In the genomic region with DNA sequence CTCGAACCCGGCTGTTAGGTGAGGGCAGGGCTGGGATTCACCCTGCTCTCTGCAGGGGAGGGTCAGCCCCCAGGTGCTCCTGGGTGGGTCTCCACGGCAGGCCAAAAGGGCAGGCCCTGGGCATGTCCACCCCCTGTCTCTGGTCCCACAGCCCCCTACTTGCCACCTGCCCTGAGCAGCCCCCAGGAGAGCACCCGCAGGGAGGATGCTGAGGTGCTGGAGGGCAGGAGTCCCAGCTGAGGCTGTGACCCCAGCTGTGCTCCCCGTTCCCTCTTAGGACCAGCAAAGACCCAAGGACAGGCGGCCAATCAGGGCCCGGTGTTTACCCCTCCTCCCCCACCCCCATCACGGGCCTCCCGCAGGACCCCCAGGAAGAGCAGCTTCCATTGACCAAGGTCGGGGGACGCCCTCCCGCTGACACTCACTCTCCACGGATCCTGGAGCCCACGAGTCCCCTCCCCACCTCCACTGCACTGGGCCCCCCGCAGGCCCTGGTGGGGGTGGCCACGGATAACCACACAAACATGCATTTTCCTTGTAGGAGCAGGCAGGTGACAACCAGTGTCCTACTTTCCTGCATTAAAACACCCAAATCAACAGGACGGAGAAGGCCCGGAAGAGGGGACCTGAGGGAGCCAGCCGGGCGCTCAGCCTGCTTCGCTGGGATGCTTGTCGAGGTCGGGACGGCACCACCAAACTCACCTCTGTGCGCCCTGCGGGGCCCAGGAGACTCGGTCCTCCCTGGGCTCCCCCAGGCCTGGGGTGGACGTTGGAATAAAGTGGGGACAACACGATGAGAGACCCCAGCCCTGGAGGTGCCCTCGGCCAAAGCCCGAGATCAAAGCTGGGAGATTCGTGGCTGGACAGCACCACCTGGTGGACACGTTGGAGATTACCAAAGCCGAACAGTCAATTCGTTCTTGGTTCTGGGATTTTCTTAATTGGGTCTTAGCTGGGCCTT, we compare ENCODE assay signal across 8 cellular contexts. TPM values are rescaled to one million over a fixed set of nuclear protein-coding genes. Genes with fewer than 3 reads are reported as not detected.
DNase-seq lines count a peak whose midpoint lies in the region; ATAC-seq and TF ChIP-seq lines count a peak whose summit lies in the region.

No MANE protein-coding gene starts in this region.

- POLR2A ChIA-PET in AG04449 (lab: Yijun Ruan, JAX), result no interaction called here

- H3K36me3 Mint-ChIP-seq in neural progenitor cell, result no peaks in the 10 kb centered on the region

- H3K27ac ChIP-seq in OCI-LY1 (ENCODE audit: low read depth, low read length, poor library complexity, severe bottlenecking) (no peak overlapping the region), esophagus squamous epithelium (no peak overlapping the region), neural progenitor cell (no peak overlapping the region), suprapubic skin (no peak overlapping the region)

- peaks cover 6% of the 10 kb centered on the region for H3K4me1 ChIP-seq in OCI-LY1 (ENCODE audit: insufficient read depth, low read length, severe bottlenecking)
- H3K4me1 ChIP-seq in esophagus squamous epithelium, result peaks cover 0 to 20% (median 4%) of the 10 kb centered on the region in 3 donors
- no peaks in the 10 kb centered on the region for H3K4me1 ChIP-seq in neural progenitor cell
- peaks cover 11% of the 10 kb centered on the region for H3K4me1 ChIP-seq in suprapubic skin

- peak; percentile 74 for TF ChIP-seq CTCF in AG04449 (IDR thresholded peaks at IDR 0.05; ENCODE audit: insufficient read depth, low read length, missing control alignments)
- TF ChIP-seq CTCF in OCI-LY1 (IDR thresholded peaks at IDR 0.05; ENCODE audit: low read length), result peak; percentile 66
- TF ChIP-seq CTCF in esophagus squamous epithelium (IDR thresholded peaks at IDR 0.05), result peak; percentile 55 to 86 (median 71)
- TF ChIP-seq CTCF in neural progenitor cell (IDR thresholded peaks at IDR 0.05), result peak; percentile 85
- peak; percentile 64 to 74 for TF ChIP-seq CTCF in suprapubic skin (IDR thresholded peaks at IDR 0.05)

- no peaks in the 10 kb centered on the region for H4K20me1 ChIP-seq in OCI-LY1 (ENCODE audit: insufficient read depth, low read length)
- H4K20me1 ChIP-seq in neural progenitor cell (ENCODE audit: low read depth), result no peaks in the 10 kb centered on the region

- ATAC-seq in GM18498 (IDR thresholded peaks at IDR 0.05; ENCODE audit: unreplicated experiment), result no peak

- H3K27me3 ChIP-seq in OCI-LY1 (ENCODE audit: insufficient read depth, low read length) (peaks cover 8% of the 10 kb centered on the region; the same call in 1 of the 2 replicates), esophagus squamous epithelium (peaks cover 0 to 46% (median 0%) of the 10 kb centered on the region in 4 donors), neural progenitor cell (no peaks in the 10 kb centered on the region), suprapubic skin (peaks cover 23% of the 10 kb centered on the region)

- H2AFZ ChIP-seq in OCI-LY1 (ENCODE audit: low read length) (no peak overlapping the region), neural progenitor cell (replicated peaks) (peak overlapping the region; percentile 75)

- H3K4me3 Mint-ChIP-seq in neural progenitor cell, result no peak overlapping the region

- H3K9me3 Mint-ChIP-seq in neural progenitor cell, result no peaks in the 10 kb centered on the region

- no peaks in the 10 kb centered on the region for H3K9me2 ChIP-seq in OCI-LY1 (ENCODE audit: low read depth, low read length)

- no peak for DNase-seq in AG04449 (ENCODE audit: low read depth, low spot score)
- DNase-seq in GM19238 (ENCODE audit: insufficient read length, low spot score), result peak; percentile 60
- DNase-seq in activated T-cell treated with anti-CD3 and anti-CD28 coated beads for 48 hours (ENCODE audit: low read depth), result peak; percentile 47
- DNase-seq in esophagus squamous epithelium (lab: John Stamatoyannopoulos, UW), result no peak
- peak; percentile 76 for DNase-seq in neural progenitor cell (ENCODE audit: low spot score)
- no peak for DNase-seq in suprapubic skin (ENCODE audit: low spot score in 2 of 2)

- no peak for TF ChIP-seq POLR2A in esophagus squamous epithelium (IDR thresholded peaks at IDR 0.05)
- no peak for TF ChIP-seq POLR2A in suprapubic skin (IDR thresholded peaks at IDR 0.05)

- TF ChIP-seq EP300 in suprapubic skin (IDR thresholded peaks at IDR 0.05), result no peak

- no peak overlapping the region for H3K9ac ChIP-seq in OCI-LY1 (ENCODE audit: low read length)
- H3K9ac ChIP-seq in neural progenitor cell, result no peak overlapping the region

- H3K4me3 ChIP-seq in AG04449 (ENCODE audit: low read depth, low read length) (peak overlapping the region; percentile 21), OCI-LY1 (ENCODE audit: low read depth, low read length, poor library complexity, severe bottlenecking) (no peak overlapping the region), esophagus squamous epithelium (peak overlapping the region in 1 of 4 donors; percentile 24), neural progenitor cell (no peak overlapping the region), suprapubic skin (no peak overlapping the region)

- WGBS in esophagus squamous epithelium, 2 donors, result 12 to 38% methylated on average over 15 to 16 of the region's 35 CpGs
- 38% methylated on average over 17 of the region's 35 CpGs for WGBS in suprapubic skin

- H3K27ac Mint-ChIP-seq in neural progenitor cell, result no peak overlapping the region

- H3K4me2 ChIP-seq in OCI-LY1 (ENCODE audit: low read length) (no peak overlapping the region), neural progenitor cell (peak overlapping the region; percentile 49)

- H3K36me3 ChIP-seq in OCI-LY1 (ENCODE audit: insufficient read depth, low read length) (no peaks in the 10 kb centered on the region), esophagus squamous epithelium (no peaks in the 10 kb centered on the region), neural progenitor cell (no peaks in the 10 kb centered on the region), suprapubic skin (no peaks in the 10 kb centered on the region)

- H3K79me2 ChIP-seq in OCI-LY1 (ENCODE audit: insufficient read depth, low read length) (no peaks in the 10 kb centered on the region), neural progenitor cell (ENCODE audit: low read depth) (no peaks in the 10 kb centered on the region)

- H3K4me1 Mint-ChIP-seq in neural progenitor cell, result peaks cover 6% of the 10 kb centered on the region

- intact Hi-C loops in esophagus squamous epithelium (cut with DNase I), result loop anchor here (10.0 kb wide), 1 partner anchor 313 kb away; no protein-coding TSS in a partner anchor

- H3K27me3 Mint-ChIP-seq in neural progenitor cell (ENCODE audit: insufficient read depth, low read depth), result peaks cover 5% of the 10 kb centered on the region

- H3K9me3 ChIP-seq in OCI-LY1 (ENCODE audit: low read length) (no peaks in the 10 kb centered on the region), esophagus squamous epithelium (no peaks in the 10 kb centered on the region), neural progenitor cell (ENCODE audit: low read depth) (no peaks in the 10 kb centered on the region), suprapubic skin (no peaks in the 10 kb centered on the region)

- no peaks in the 10 kb centered on the region for H3F3A ChIP-seq in OCI-LY1 (ENCODE audit: insufficient read depth, low read length)
- H3F3A ChIP-seq in neural progenitor cell (ENCODE audit: low read depth), result no peaks in the 10 kb centered on the region

- CTCF ChIA-PET in AG04449 (lab: Yijun Ruan, JAX), result interaction anchor here (0.6 to 5.0 kb wide), 25 partner anchors 9 to 663 kb away, joined by 3 to 49 read pairs (median 4); no protein-coding TSS in a partner anchor

RNA-seq across cellular contexts. Expression of a gene that starts 22.5 kb away (rescaled TPM):
- total RNA-seq in esophagus squamous epithelium, result not detected
- total RNA-seq in neural progenitor cell (ENCODE audit: low replicate concordance), result not detected in 2 replicates
- total RNA-seq in suprapubic skin, result not detected

Comparison
In these comparisons a context has a peak if more than half of its experiments do, and no peak if none do; other contexts are left out.
1. DNase-seq: peak in GM19238 (single experiment), activated T-cell treated with anti-CD3 and anti-CD28 coated beads for 48 hours (single experiment) and neural progenitor cell (single experiment); none in AG04449 (single experiment), esophagus squamous epithelium (single experiment) and suprapubic skin (0 of 2).
2. Peak in every context shown above with its lines, with median percentiles within 50 percentile points of each other: CTCF ChIP-seq.